1 cellular context compared by ENCODE assay signal in genomic region chr20:49432562-49432961, GRCh38.
TF ChIP-seq lines count a peak whose summit lies in the region.

No MANE protein-coding gene starts in this region.

TF ChIP-seq in IMR-90, 13 proteins besides CTCF, POLR2A, EP300 and RAD21 (continued from another document):
- no peak for TF ChIP-seq USF2 (IDR thresholded peaks at IDR 0.05; ENCODE audit: low read depth, low read length)
- TF ChIP-seq RCOR1 (IDR thresholded peaks at IDR 0.05; ENCODE audit: insufficient replicate concordance, low read length), result no peak
- TF ChIP-seq RFX5 (IDR thresholded peaks at IDR 0.05; ENCODE audit: low read depth, low read length), result no peak
- TF ChIP-seq, protein P1, sequence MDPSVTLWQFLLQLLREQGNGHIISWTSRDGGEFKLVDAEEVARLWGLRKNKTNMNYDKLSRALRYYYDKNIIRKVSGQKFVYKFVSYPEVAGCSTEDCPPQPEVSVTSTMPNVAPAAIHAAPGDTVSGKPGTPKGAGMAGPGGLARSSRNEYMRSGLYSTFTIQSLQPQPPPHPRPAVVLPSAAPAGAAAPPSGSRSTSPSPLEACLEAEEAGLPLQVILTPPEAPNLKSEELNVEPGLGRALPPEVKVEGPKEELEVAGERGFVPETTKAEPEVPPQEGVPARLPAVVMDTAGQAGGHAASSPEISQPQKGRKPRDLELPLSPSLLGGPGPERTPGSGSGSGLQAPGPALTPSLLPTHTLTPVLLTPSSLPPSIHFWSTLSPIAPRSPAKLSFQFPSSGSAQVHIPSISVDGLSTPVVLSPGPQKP (IDR thresholded peaks at IDR 0.05; ENCODE audit: borderline replicate concordance, low read depth, low read length), result no peak
- TF ChIP-seq SMC3 (IDR thresholded peaks at IDR 0.05; ENCODE audit: low read depth, low read length), result no peak
- TF ChIP-seq FOS (IDR thresholded peaks at IDR 0.05; ENCODE audit: low read depth, low read length), result no peak
- no peak for TF ChIP-seq MAZ (IDR thresholded peaks at IDR 0.05; ENCODE audit: borderline replicate concordance, low read depth, low read length)
- TF ChIP-seq MAFK (IDR thresholded peaks at IDR 0.05; ENCODE audit: low read depth, low read length), result no peak
